11 cellular contexts compared by ENCODE assay signal in genomic region chr16:3248596-3248995, GRCh38. TPM values are rescaled to one million over a fixed set of nuclear protein-coding genes. Genes with fewer than 3 reads are reported as not detected.
"Had no signal": no experiment of that assay in that cellular context is flagged by ENCODE, and none has a peak within 500 bp of the region (broad histone marks: within the 10 kb centered on the region; RNA-seq: fewer than 3 reads in every experiment).

No MANE protein-coding gene starts in this region.

- H3K27ac Mint-ChIP-seq: HFFc6, IgD-negative memory B cell had no signal

- H3K27ac ChIP-seq: GM23248, HL-60 had no signal

- H3K9me3 Mint-ChIP-seq: HFFc6, IgD-negative memory B cell had no signal

- H3K4me3 Mint-ChIP-seq: HFFc6 had no signal

- H3K4me3 ChIP-seq: GM23248, HAP-1 had no signal

- ATAC-seq: HCT116, HepG2 had no signal

- H3K36me3 Mint-ChIP-seq: IgD-negative memory B cell had no signal

- FAIRE-seq: HepG2 had no signal

- H3K36me3 ChIP-seq: HAP-1 had no signal

- DNase-seq: GM23248, GOT3, H7, HFFc6 had no signal

- H3K9ac ChIP-seq: GM23248 had no signal

- H3K4me1 ChIP-seq: HAP-1 had no signal

RNA-seq across cellular contexts. Expression of gene MEFV, which starts 7.8 kb away (rescaled TPM):
- total RNA-seq: GM23248, H4, HepG2, HT1080 had no signal
- polyA plus RNA-seq: GM23248, IgD-negative memory B cell had no signal

RNA-seq across cellular contexts. Expression of gene TIGD7, which starts 56.6 kb away (rescaled TPM):
- total RNA-seq: HepG2 had no signal
- polyA plus RNA-seq: HepG2 had no signal
